1 cellular context compared by ENCODE assay signal in genomic region chr21:44184862-44185261, GRCh38. TPM values are rescaled to one million over a fixed set of nuclear protein-coding genes. Genes with fewer than 3 reads are reported as not detected.
"Had no signal": no experiment of that assay in that cellular context is flagged by ENCODE, and none has a peak within 500 bp of the region (broad histone marks: within the 10 kb centered on the region; RNA-seq: fewer than 3 reads in every experiment).

No MANE protein-coding gene starts in this region.

RNA-seq across cellular contexts. Expression of gene ICOSLG, which starts 55.9 kb away (rescaled TPM):
- polyA plus RNA-seq: cardiac muscle cell had no signal
